Comparison of ENCODE assay signal across 22 cellular contexts in genomic region chr15:93286456-93286855, GRCh38.
"Had no signal": no experiment of that assay in that cellular context is flagged by ENCODE, and none has a peak within 500 bp of the region (broad histone marks: within the 10 kb centered on the region; RNA-seq: fewer than 3 reads in every experiment).

No MANE protein-coding gene starts in this region.

- DNase-seq: activated CD4-positive, alpha-beta memory T cell treated with anti-CD3 and anti-CD28 coated beads, Interleukin-2, amount 10 ng/mL, durations not matched to agents 7 days and 5 days; activated CD4-positive, alpha-beta T cell treated with anti-CD3 and anti-CD28 coated beads, Interleukin-2, amount 50 U/mL, for 1 hour; activated CD4-positive, CD25-positive, alpha-beta regulatory T cell; activated CD8-positive, alpha-beta memory T cell treated with anti-CD3 and anti-CD28 coated beads, Interleukin-2, amount 50 U/mL, for 4 hours; activated naive CD4-positive, alpha-beta T cell treated with anti-CD3 and anti-CD28 coated beads, Interleukin-2, amount 50 U/mL, for 16 hours; activated T-cell treated with anti-CD3 and anti-CD28 coated beads, Interleukin-2, amount 50 U/mL, for 1 hour; aorta; body of pancreas; KBM-7; NCI-H1048; NCI-H2029; NCI-H2107; NCI-H2171 treated with DMSO at 0.1 percent for 48 hours; NCI-H226; NCI-H510A; Peyer's patch; Right ventricle myocardium superior; T-helper 17 cell; T-helper 9 cell had no signal

- ATAC-seq: body of pancreas, T-helper 17 cell had no signal

- FAIRE-seq: TTC549 had no signal

- H3K4me1 Mint-ChIP-seq: activated CD4-positive, alpha-beta memory T cell treated with anti-CD3 and anti-CD28 coated beads, Interleukin-2, amount 10 ng/mL, durations not matched to agents 7 days and 5 days; central memory CD8-positive, alpha-beta T cell; T-helper 17 cell had no signal

- H3K4me3 Mint-ChIP-seq: activated CD4-positive, alpha-beta memory T cell treated with anti-CD3 and anti-CD28 coated beads, Interleukin-2, amount 10 ng/mL, durations not matched to agents 7 days and 5 days; central memory CD8-positive, alpha-beta T cell; T-helper 17 cell had no signal

- H3K27ac Mint-ChIP-seq: activated CD4-positive, alpha-beta memory T cell treated with anti-CD3 and anti-CD28 coated beads, Interleukin-2, amount 10 ng/mL, durations not matched to agents 7 days and 5 days; T-helper 17 cell had no signal

- H3K36me3 ChIP-seq: Peyer's patch had no signal

- H3K4me3 ChIP-seq: body of pancreas, Peyer's patch had no signal

- H3K27me3 ChIP-seq: body of pancreas, Peyer's patch had no signal

- H3K27ac ChIP-seq: body of pancreas, Peyer's patch, RWPE1 had no signal

- H3K9me3 Mint-ChIP-seq: activated CD4-positive, alpha-beta memory T cell treated with anti-CD3 and anti-CD28 coated beads, Interleukin-2, amount 10 ng/mL, durations not matched to agents 7 days and 5 days; central memory CD8-positive, alpha-beta T cell had no signal

- H3K4me1 ChIP-seq: Peyer's patch had no signal

- H3K9me3 ChIP-seq: body of pancreas, Peyer's patch had no signal
